ENCODE assay signal across 2 cellular contexts in genomic region chr1:29092704-29093103, GRCh38. TPM values are rescaled to one million over a fixed set of nuclear protein-coding genes. Genes with fewer than 3 reads are reported as not detected.
"Had no signal": no experiment of that assay in that cellular context is flagged by ENCODE, and none has a peak within 500 bp of the region (broad histone marks: within the 10 kb centered on the region; RNA-seq: fewer than 3 reads in every experiment).

No MANE protein-coding gene starts in this region.

RNA-seq across cellular contexts. Expression of gene TMEM200B, which starts 31.0 kb away (rescaled TPM):
- total RNA-seq: OCI-LY7, SK-MEL-5 had no signal
